Comparison of ENCODE assay signal across 1 cellular context in the genomic region with DNA sequence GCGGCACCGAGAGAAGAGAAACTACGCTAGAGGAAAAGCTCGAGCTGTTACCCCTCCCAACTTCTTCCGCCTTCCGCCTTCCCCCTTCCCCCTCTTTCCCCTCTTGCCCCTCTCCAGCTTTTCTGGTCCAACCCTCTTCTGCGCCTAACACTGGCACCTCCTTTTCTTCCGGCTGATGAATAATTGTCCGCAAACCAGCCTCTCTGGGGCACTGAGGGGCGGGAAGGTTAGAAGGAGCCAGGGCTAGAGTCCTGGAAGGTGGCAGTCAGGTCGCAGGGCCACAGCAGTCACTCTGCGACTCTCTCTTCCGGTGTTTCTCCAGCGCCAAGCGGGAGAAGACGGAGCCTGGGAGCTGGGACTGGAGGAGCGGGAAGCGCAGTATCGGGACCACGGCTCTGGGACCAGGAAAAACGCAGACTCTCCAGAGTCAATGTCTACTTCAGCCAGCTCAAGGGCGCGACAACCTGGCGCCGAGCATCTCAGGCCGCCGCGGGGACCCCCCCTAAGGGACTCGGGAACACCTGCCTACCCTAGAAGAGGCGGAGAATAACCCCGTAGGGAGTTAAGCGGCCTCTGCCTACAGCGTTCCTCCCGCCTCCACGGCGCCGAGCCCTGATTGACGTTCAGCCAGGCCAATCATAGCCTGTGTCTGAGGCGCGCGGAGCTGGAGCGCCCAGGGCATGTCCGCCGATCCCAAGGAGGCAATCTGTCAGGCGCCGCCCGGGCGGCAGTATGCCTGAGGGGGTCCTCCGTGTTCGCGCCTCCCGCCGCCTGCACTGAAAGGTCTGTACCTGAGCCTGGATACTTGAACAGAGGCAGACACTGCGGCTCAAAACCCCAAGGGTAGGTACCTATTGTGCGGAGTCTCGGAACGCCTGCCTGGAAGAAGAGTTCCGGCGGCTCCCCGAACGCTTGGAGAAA.
A peak's percentile ranks its signal among the peaks of the same experiment; 100 is the strongest.
TF ChIP-seq lines count a peak whose summit lies in the region.

No MANE protein-coding gene starts in this region.

TF ChIP-seq in HepG2, 621 proteins besides CTCF, POLR2A, EP300 and RAD21 (continued from another document and continues in another):
- TF ChIP-seq SAFB2 (CRISPR knock-in tag; IDR thresholded peaks at IDR 0.05; ENCODE audit: borderline replicate concordance, low read depth): 0 out of 2 replicates have a peak, but pooled peaks have one; percentile 63
- TF ChIP-seq ATAD3A (CRISPR knock-in tag; IDR thresholded peaks at IDR 0.05): no peak
- no peak for TF ChIP-seq JUND (CRISPR knock-in tag; IDR thresholded peaks at IDR 0.05)
- TF ChIP-seq, protein P1, sequence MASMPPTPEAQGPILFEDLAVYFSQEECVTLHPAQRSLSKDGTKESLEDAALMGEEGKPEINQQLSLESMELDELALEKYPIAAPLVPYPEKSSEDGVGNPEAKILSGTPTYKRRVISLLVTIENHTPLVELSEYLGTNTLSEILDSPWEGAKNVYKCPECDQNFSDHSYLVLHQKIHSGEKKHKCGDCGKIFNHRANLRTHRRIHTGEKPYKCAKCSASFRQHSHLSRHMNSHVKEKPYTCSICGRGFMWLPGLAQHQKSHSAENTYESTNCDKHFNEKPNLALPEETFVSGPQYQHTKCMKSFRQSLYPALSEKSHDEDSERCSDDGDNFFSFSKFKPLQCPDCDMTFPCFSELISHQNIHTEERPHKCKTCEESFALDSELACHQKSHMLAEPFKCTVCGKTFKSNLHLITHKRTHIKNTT (CRISPR knock-in tag; IDR thresholded peaks at IDR 0.05): no peak
- peak; percentile 72 for TF ChIP-seq GATAD1 (CRISPR knock-in tag; IDR thresholded peaks at IDR 0.05)
- TF ChIP-seq NRL (CRISPR knock-in tag; IDR thresholded peaks at IDR 0.05; ENCODE audit: borderline replicate concordance): peak; percentile 78
- TF ChIP-seq ZBTB33 (CRISPR knock-in tag; IDR thresholded peaks at IDR 0.05): no peak
- 0 out of 2 replicates have a peak, but pooled peaks have one; percentile 59 for TF ChIP-seq ZSCAN30 (CRISPR knock-in tag; IDR thresholded peaks at IDR 0.05)
- no peak for TF ChIP-seq ZNF660 (CRISPR knock-in tag; IDR thresholded peaks at IDR 0.05; ENCODE audit: borderline replicate concordance, low read depth)
- peak; percentile 19; the same call in 1 of the 2 replicates for TF ChIP-seq ZNF709 (CRISPR knock-in tag; IDR thresholded peaks at IDR 0.05)
- no peak for TF ChIP-seq ZNF329 (CRISPR knock-in tag; IDR thresholded peaks at IDR 0.05; ENCODE audit: low read depth)
- peak; percentile 48; the same call in 1 of the 2 replicates for TF ChIP-seq PAX8 (CRISPR knock-in tag; IDR thresholded peaks at IDR 0.05; ENCODE audit: borderline replicate concordance)
- TF ChIP-seq PHF8 (CRISPR knock-in tag; IDR thresholded peaks at IDR 0.05): peak; percentile 92
- peak; percentile 97 for TF ChIP-seq NFYC (CRISPR knock-in tag; IDR thresholded peaks at IDR 0.05)
- TF ChIP-seq ZNF670 (CRISPR knock-in tag; IDR thresholded peaks at IDR 0.05; ENCODE audit: borderline replicate concordance): no peak
- TF ChIP-seq TAF1 (CRISPR knock-in tag; IDR thresholded peaks at IDR 0.05): peak; percentile 94
- no peak for TF ChIP-seq FLYWCH1 (CRISPR knock-in tag; IDR thresholded peaks at IDR 0.05)
- peak; percentile 54 to 87; a peak in 3 of 4 replicates for TF ChIP-seq HMGXB4 (CRISPR knock-in tag; IDR thresholded peaks at IDR 0.05; ENCODE audit: borderline replicate concordance in 1 of 2, low read depth in 1 of 2)
- TF ChIP-seq HMGXB3 (CRISPR knock-in tag; IDR thresholded peaks at IDR 0.05; ENCODE audit: borderline replicate concordance): 0 out of 2 replicates have a peak, but pooled peaks have one; percentile 21
- TF ChIP-seq PCBP2 (optimal IDR thresholded peaks at IDR 0.05; ENCODE audit: low read depth, low read length, poor library complexity, severe bottlenecking): peak; percentile 81
- TF ChIP-seq MED1 (CRISPR knock-in tag; IDR thresholded peaks at IDR 0.05): peak; percentile 63; the same call in 1 of the 2 replicates
- peak; percentile 62; the same call in 1 of the 2 replicates for TF ChIP-seq ZSCAN21 (CRISPR knock-in tag; IDR thresholded peaks at IDR 0.05; ENCODE audit: borderline replicate concordance)
- TF ChIP-seq ELF4 (CRISPR knock-in tag; IDR thresholded peaks at IDR 0.05; ENCODE audit: borderline replicate concordance): peak; percentile 81; the same call in 1 of the 2 replicates
- TF ChIP-seq, protein P2, sequence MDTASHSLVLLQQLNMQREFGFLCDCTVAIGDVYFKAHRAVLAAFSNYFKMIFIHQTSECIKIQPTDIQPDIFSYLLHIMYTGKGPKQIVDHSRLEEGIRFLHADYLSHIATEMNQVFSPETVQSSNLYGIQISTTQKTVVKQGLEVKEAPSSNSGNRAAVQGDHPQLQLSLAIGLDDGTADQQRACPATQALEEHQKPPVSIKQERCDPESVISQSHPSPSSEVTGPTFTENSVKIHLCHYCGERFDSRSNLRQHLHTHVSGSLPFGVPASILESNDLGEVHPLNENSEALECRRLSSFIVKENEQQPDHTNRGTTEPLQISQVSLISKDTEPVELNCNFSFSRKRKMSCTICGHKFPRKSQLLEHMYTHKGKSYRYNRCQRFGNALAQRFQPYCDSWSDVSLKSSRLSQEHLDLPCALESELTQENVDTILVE (CRISPR knock-in tag; IDR thresholded peaks at IDR 0.05): peak; percentile 66
- TF ChIP-seq ZKSCAN1 (IDR thresholded peaks at IDR 0.05; ENCODE audit: low read length): no peak
- TF ChIP-seq GLI4 (CRISPR knock-in tag; IDR thresholded peaks at IDR 0.05; ENCODE audit: borderline replicate concordance): peak; percentile 96
- no peak for TF ChIP-seq ARID3A (IDR thresholded peaks at IDR 0.05; ENCODE audit: low read depth, low read length)
- no peak for TF ChIP-seq FOXP1 (IDR thresholded peaks at IDR 0.05)
- TF ChIP-seq FOXP1 (CRISPR knock-in tag; IDR thresholded peaks at IDR 0.05): no peak
- TF ChIP-seq ZNF619 (CRISPR knock-in tag; IDR thresholded peaks at IDR 0.05): peak; percentile 23
- TF ChIP-seq KLF13 (CRISPR knock-in tag; IDR thresholded peaks at IDR 0.05): no peak
- TF ChIP-seq KMT2A (CRISPR knock-in tag; IDR thresholded peaks at IDR 0.05): peak; percentile 91; the same call in 1 of the 2 replicates
- peak; percentile 77; the same call in 1 of the 2 replicates for TF ChIP-seq SMAD3 (CRISPR knock-in tag; IDR thresholded peaks at IDR 0.05)
- no peak for TF ChIP-seq PLSCR1 (CRISPR knock-in tag; IDR thresholded peaks at IDR 0.05; ENCODE audit: borderline replicate concordance)
- TF ChIP-seq KDM3A (CRISPR knock-in tag; IDR thresholded peaks at IDR 0.05; ENCODE audit: low read depth): peak; percentile 77; the same call in 1 of the 2 replicates
- no peak for TF ChIP-seq ZBTB8A (CRISPR knock-in tag; IDR thresholded peaks at IDR 0.05; ENCODE audit: borderline replicate concordance, low read depth)
- TF ChIP-seq PAF1 (CRISPR knock-in tag; IDR thresholded peaks at IDR 0.05): no peak
- no peak for TF ChIP-seq ZNF775 (CRISPR knock-in tag; IDR thresholded peaks at IDR 0.05; ENCODE audit: borderline replicate concordance)
- peak; percentile 17; the same call in 1 of the 2 replicates for TF ChIP-seq ZNF691 (CRISPR knock-in tag; IDR thresholded peaks at IDR 0.05; ENCODE audit: borderline replicate concordance, low read depth)
- no peak for TF ChIP-seq GLMP (CRISPR knock-in tag; IDR thresholded peaks at IDR 0.05; ENCODE audit: borderline replicate concordance)
